8 cellular contexts compared by ENCODE assay signal in genomic region chr13:34156841-34157365, GRCh38.
DNase-seq lines count a peak whose midpoint lies in the region; ATAC-seq, FAIRE-seq and TF ChIP-seq lines count a peak whose summit lies in the region.

No MANE protein-coding gene starts in this region.

- peak; percentile 92 for FAIRE-seq in RCC 7860 (lab: Jason Lieb, UNC)
- FAIRE-seq in islet of Langerhans (lab: Jason Lieb, UNC): peak; percentile 99

- no peaks in the 10 kb centered on the region for H3K9me3 ChIP-seq in ascending aorta

- ATAC-seq in GM21447 (IDR thresholded peaks at IDR 0.05; ENCODE audit: unreplicated experiment): peak; percentile 99

- intact Hi-C loops in ascending aorta (cut with DNase I): loop anchor here (5.0 to 10.0 kb wide), 4 partner anchors 200 to 615 kb away; partner anchors contain the start of gene RFC3

- no peak overlapping the region for H3K4me3 ChIP-seq in ascending aorta

- no peaks in the 10 kb centered on the region for H3K36me3 ChIP-seq in ascending aorta

- H3K27ac ChIP-seq in ascending aorta: peak overlapping the region; percentile 88

- no peak for TF ChIP-seq CTCF in ascending aorta (IDR thresholded peaks at IDR 0.05)

- H3K4me1 ChIP-seq in ascending aorta: peaks cover 11 to 32% of the 10 kb centered on the region in 2 donors

- DNase-seq in ELR (ENCODE audit: low read depth) (peak; percentile 98), HK-2 (ENCODE audit: unreplicated experiment) (peak; percentile 73), RCC 7860 (ENCODE audit: low spot score) (peak; percentile 91), ascending aorta (ENCODE audit: low spot score in 2 of 2) (peak; percentile 69 to 92), NCI-H1105 (lab: John Stamatoyannopoulos, UW) (no peak)
- DNase-seq in stimulated activated CD4-positive, alpha-beta T cell treated with anti-CD3 and anti-CD28 coated beads, Interleukin-2, amount 100 ng/mL, for 4 hours (ENCODE audit: low read depth): peak; percentile 8

- no peaks in the 10 kb centered on the region for H3K27me3 ChIP-seq in ascending aorta
